1 cellular context compared by ENCODE assay signal in genomic region chr10:33334839-33335549, GRCh38.
TF ChIP-seq lines count a peak whose summit lies in the region.

No MANE protein-coding gene starts in this region.

TF ChIP-seq in HepG2, 621 proteins besides CTCF, POLR2A, EP300 and RAD21 (continued from another document and continues in another):
- no peak for TF ChIP-seq ZSCAN31 (CRISPR knock-in tag; IDR thresholded peaks at IDR 0.05; ENCODE audit: low read depth)
- no peak for TF ChIP-seq ATAD3A (CRISPR knock-in tag; IDR thresholded peaks at IDR 0.05)
- peak; percentile 70; the same call in 1 of the 2 replicates for TF ChIP-seq BATF2 (CRISPR knock-in tag; IDR thresholded peaks at IDR 0.05)
- TF ChIP-seq NFKBIZ (CRISPR knock-in tag; IDR thresholded peaks at IDR 0.05): no peak
- TF ChIP-seq ZNF33B (CRISPR knock-in tag; IDR thresholded peaks at IDR 0.05): no peak
- no peak for TF ChIP-seq SMC3 (IDR thresholded peaks at IDR 0.05; ENCODE audit: low read length)
- TF ChIP-seq ZNF776 (CRISPR knock-in tag; IDR thresholded peaks at IDR 0.05): no peak
- TF ChIP-seq ZNF17 (CRISPR knock-in tag; IDR thresholded peaks at IDR 0.05): 0 out of 2 replicates have a peak, but pooled peaks have one; percentile 53
- TF ChIP-seq DNMT1 (CRISPR knock-in tag; IDR thresholded peaks at IDR 0.05): no peak
- TF ChIP-seq RARG (CRISPR knock-in tag; IDR thresholded peaks at IDR 0.05; ENCODE audit: low read depth): no peak
- TF ChIP-seq CCAR2 (optimal IDR thresholded peaks at IDR 0.05; ENCODE audit: low read depth, low read length): no peak
- no peak for TF ChIP-seq NFIB (CRISPR knock-in tag; IDR thresholded peaks at IDR 0.05; ENCODE audit: borderline replicate concordance)
- TF ChIP-seq ZSCAN30 (CRISPR knock-in tag; IDR thresholded peaks at IDR 0.05): no peak
- TF ChIP-seq, protein P1, sequence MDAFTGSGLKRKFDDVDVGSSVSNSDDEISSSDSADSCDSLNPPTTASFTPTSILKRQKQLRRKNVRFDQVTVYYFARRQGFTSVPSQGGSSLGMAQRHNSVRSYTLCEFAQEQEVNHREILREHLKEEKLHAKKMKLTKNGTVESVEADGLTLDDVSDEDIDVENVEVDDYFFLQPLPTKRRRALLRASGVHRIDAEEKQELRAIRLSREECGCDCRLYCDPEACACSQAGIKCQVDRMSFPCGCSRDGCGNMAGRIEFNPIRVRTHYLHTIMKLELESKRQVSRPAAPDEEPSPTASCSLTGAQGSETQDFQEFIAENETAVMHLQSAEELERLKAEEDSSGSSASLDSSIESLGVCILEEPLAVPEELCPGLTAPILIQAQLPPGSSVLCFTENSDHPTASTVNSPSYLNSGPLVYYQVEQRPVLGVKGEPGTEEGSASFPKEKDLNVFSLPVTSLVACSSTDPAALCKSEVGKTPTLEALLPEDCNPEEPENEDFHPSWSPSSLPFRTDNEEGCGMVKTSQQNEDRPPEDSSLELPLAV (CRISPR knock-in tag; conservative IDR thresholded peaks at IDR 0.05; ENCODE audit: low read depth): no peak
- TF ChIP-seq NONO (IDR thresholded peaks at IDR 0.05): no peak
- no peak for TF ChIP-seq NONO (CRISPR knock-in tag; conservative IDR thresholded peaks at IDR 0.05)
- TF ChIP-seq KMT2B (CRISPR knock-in tag; IDR thresholded peaks at IDR 0.05): no peak
- TF ChIP-seq, protein P2, sequence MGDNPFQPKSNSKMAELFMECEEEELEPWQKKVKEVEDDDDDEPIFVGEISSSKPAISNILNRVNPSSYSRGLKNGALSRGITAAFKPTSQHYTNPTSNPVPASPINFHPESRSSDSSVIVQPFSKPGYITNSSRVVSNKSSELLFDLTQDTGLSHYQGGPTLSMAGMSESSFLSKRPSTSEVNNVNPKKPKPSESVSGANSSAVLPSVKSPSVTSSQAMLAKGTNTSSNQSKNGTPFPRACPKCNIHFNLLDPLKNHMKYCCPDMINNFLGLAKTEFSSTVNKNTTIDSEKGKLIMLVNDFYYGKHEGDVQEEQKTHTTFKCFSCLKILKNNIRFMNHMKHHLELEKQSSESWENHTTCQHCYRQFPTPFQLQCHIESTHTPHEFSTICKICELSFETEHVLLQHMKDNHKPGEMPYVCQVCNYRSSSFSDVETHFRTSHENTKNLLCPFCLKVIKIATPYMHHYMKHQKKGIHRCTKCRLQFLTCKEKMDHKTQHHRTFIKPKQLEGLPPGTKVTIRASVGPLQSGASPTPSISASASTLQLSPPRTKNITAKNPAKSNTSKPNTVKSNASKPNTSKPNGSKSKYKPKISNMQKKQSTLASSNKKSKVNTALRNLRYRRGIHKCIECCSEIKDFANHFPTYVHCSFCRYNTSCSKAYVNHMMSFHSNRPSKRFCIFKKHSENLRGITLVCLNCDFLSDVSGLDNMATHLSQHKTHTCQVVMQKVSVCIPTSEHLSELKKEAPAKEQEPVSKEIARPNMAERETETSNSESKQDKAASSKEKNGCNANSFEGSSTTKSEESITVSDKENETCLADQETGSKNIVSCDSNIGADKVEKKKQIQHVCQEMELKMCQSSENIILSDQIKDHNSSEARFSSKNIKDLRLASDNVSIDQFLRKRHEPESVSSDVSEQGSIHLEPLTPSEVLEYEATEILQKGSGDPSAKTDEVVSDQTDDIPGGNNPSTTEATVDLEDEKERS (CRISPR knock-in tag; IDR thresholded peaks at IDR 0.05): no peak
- no peak for TF ChIP-seq JUN (CRISPR knock-in tag; IDR thresholded peaks at IDR 0.05)
- TF ChIP-seq EHMT2 (IDR thresholded peaks at IDR 0.05; ENCODE audit: borderline replicate concordance, low read depth, low read length): no peak
- TF ChIP-seq TAF15 (IDR thresholded peaks at IDR 0.05; ENCODE audit: low read depth, low read length, poor library complexity, severe bottlenecking): no peak
- TF ChIP-seq MYPOP (CRISPR knock-in tag; IDR thresholded peaks at IDR 0.05): peak; percentile 98
- TF ChIP-seq ZNF546 (CRISPR knock-in tag; conservative IDR thresholded peaks at IDR 0.05): no peak
- TF ChIP-seq ZNF460 (CRISPR knock-in tag; IDR thresholded peaks at IDR 0.05; ENCODE audit: borderline replicate concordance): no peak
- TF ChIP-seq AKNA (CRISPR knock-in tag; IDR thresholded peaks at IDR 0.05; ENCODE audit: borderline replicate concordance): no peak
- no peak for TF ChIP-seq ZMAT5 (CRISPR knock-in tag; IDR thresholded peaks at IDR 0.05; ENCODE audit: borderline replicate concordance, low read depth)
- TF ChIP-seq ZNF792 (CRISPR knock-in tag; IDR thresholded peaks at IDR 0.05): no peak
- peak; percentile 56; the same call in 1 of the 2 replicates for TF ChIP-seq ZNF598 (CRISPR knock-in tag; IDR thresholded peaks at IDR 0.05; ENCODE audit: borderline replicate concordance)
- TF ChIP-seq ZFP36L2 (CRISPR knock-in tag; IDR thresholded peaks at IDR 0.05): no peak
- TF ChIP-seq SETDB1 (CRISPR knock-in tag; IDR thresholded peaks at IDR 0.05; ENCODE audit: borderline replicate concordance): no peak
- TF ChIP-seq CENPX (CRISPR knock-in tag; IDR thresholded peaks at IDR 0.05): no peak
- no peak for TF ChIP-seq TRIM24 (CRISPR knock-in tag; IDR thresholded peaks at IDR 0.05)
- TF ChIP-seq, protein P3, sequence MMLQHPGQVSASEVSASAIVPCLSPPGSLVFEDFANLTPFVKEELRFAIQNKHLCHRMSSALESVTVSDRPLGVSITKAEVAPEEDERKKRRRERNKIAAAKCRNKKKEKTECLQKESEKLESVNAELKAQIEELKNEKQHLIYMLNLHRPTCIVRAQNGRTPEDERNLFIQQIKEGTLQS (CRISPR knock-in tag; IDR thresholded peaks at IDR 0.05): no peak
- TF ChIP-seq CBX5 (CRISPR knock-in tag; IDR thresholded peaks at IDR 0.05; ENCODE audit: borderline replicate concordance): no peak
- no peak for TF ChIP-seq ZNF672 (CRISPR knock-in tag; IDR thresholded peaks at IDR 0.05)
- TF ChIP-seq ZNF446 (CRISPR knock-in tag; IDR thresholded peaks at IDR 0.05): no peak
- TF ChIP-seq ZNF569 (CRISPR knock-in tag; IDR thresholded peaks at IDR 0.05; ENCODE audit: borderline replicate concordance): no peak
- peak; percentile 70; the same call in 1 of the 2 replicates for TF ChIP-seq NAIF1 (CRISPR knock-in tag; IDR thresholded peaks at IDR 0.05; ENCODE audit: borderline replicate concordance)
- TF ChIP-seq ATF5 (CRISPR knock-in tag; IDR thresholded peaks at IDR 0.05; ENCODE audit: low read depth): no peak
- peak; percentile 48 for TF ChIP-seq ZFY (CRISPR knock-in tag; IDR thresholded peaks at IDR 0.05)
- TF ChIP-seq RBAK (CRISPR knock-in tag; IDR thresholded peaks at IDR 0.05): no peak
- TF ChIP-seq, protein P4, sequence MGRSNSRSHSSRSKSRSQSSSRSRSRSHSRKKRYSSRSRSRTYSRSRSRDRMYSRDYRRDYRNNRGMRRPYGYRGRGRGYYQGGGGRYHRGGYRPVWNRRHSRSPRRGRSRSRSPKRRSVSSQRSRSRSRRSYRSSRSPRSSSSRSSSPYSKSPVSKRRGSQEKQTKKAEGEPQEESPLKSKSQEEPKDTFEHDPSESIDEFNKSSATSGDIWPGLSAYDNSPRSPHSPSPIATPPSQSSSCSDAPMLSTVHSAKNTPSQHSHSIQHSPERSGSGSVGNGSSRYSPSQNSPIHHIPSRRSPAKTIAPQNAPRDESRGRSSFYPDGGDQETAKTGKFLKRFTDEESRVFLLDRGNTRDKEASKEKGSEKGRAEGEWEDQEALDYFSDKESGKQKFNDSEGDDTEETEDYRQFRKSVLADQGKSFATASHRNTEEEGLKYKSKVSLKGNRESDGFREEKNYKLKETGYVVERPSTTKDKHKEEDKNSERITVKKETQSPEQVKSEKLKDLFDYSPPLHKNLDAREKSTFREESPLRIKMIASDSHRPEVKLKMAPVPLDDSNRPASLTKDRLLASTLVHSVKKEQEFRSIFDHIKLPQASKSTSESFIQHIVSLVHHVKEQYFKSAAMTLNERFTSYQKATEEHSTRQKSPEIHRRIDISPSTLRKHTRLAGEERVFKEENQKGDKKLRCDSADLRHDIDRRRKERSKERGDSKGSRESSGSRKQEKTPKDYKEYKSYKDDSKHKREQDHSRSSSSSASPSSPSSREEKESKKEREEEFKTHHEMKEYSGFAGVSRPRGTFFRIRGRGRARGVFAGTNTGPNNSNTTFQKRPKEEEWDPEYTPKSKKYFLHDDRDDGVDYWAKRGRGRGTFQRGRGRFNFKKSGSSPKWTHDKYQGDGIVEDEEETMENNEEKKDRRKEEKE (IDR thresholded peaks at IDR 0.05): no peak
- TF ChIP-seq ZBTB7A (CRISPR knock-in tag; IDR thresholded peaks at IDR 0.05): peak; percentile 92
- no peak; the same call in 1 of the 2 replicates for TF ChIP-seq MXD4 (CRISPR knock-in tag; IDR thresholded peaks at IDR 0.05)
- TF ChIP-seq ZNF720 (CRISPR knock-in tag; IDR thresholded peaks at IDR 0.05): no peak
- TF ChIP-seq ZNF674 (CRISPR knock-in tag; IDR thresholded peaks at IDR 0.05; ENCODE audit: low read depth): no peak
- TF ChIP-seq ZSCAN5A (CRISPR knock-in tag; IDR thresholded peaks at IDR 0.05; ENCODE audit: borderline replicate concordance): no peak
- TF ChIP-seq MYNN (CRISPR knock-in tag; IDR thresholded peaks at IDR 0.05; ENCODE audit: low read depth): no peak
- no peak for TF ChIP-seq ZSCAN9 (CRISPR knock-in tag; IDR thresholded peaks at IDR 0.05; ENCODE audit: borderline replicate concordance)
- no peak for TF ChIP-seq ETV5 (CRISPR knock-in tag; IDR thresholded peaks at IDR 0.05; ENCODE audit: borderline replicate concordance)
